8 cellular contexts compared by ENCODE assay signal in genomic region chrY:2935606-2936521, GRCh38. TPM values are rescaled to one million over a fixed set of nuclear protein-coding genes. Genes with fewer than 3 reads are reported as not detected.
DNase-seq lines count a peak whose midpoint lies in the region; ATAC-seq and TF ChIP-seq lines count a peak whose summit lies in the region.

No MANE protein-coding gene starts in this region.

- H3K4me1 ChIP-seq in left ventricle myocardium inferior: peaks cover 36% of the 10 kb centered on the region

- TF ChIP-seq CTCF in GM20000 (IDR thresholded peaks at IDR 0.05; ENCODE audit: extremely low read depth, missing control alignments): peak; percentile 62
- peak; percentile 79 for TF ChIP-seq CTCF in left ventricle myocardium inferior (IDR thresholded peaks at IDR 0.05; ENCODE audit: borderline replicate concordance)

- no peak for ATAC-seq in HG03095 (IDR thresholded peaks at IDR 0.05; ENCODE audit: unreplicated experiment)
- no peak for ATAC-seq in GM19351 (IDR thresholded peaks at IDR 0.05; ENCODE audit: unreplicated experiment)
- ATAC-seq in GM21786 (IDR thresholded peaks at IDR 0.05; ENCODE audit: unreplicated experiment): no peak

- no peaks in the 10 kb centered on the region for H3K27me3 ChIP-seq in left ventricle myocardium inferior (ENCODE audit: low read depth)

- DNase-seq in GM20000 (ENCODE audit: low spot score) (peak; percentile 77), LoVo (ENCODE audit: low spot score) (peak; percentile 90), activated T-cell treated with anti-CD3 and anti-CD28 coated beads for 48 hours (ENCODE audit: low read depth) (peak; percentile 79), left ventricle myocardium inferior (peak; percentile 88)
- peak; percentile 73 to 77 for DNase-seq in stimulated activated CD4-positive, alpha-beta T cell treated with anti-CD3 and anti-CD28 coated beads, Interleukin-4, amount 100 ng/mL, for 48 hours (ENCODE audit: low read depth in 2 of 2)

- peak overlapping the region; percentile 77 for H3K4me3 ChIP-seq in left ventricle myocardium inferior

- H3K27ac ChIP-seq in left ventricle myocardium inferior (replicated peaks): peak overlapping the region; percentile 99

- no peaks in the 10 kb centered on the region for H3K9me3 ChIP-seq in left ventricle myocardium inferior (replicated peaks)

- no peaks in the 10 kb centered on the region for H3K36me3 ChIP-seq in left ventricle myocardium inferior

- intact Hi-C loops in left ventricle myocardium inferior (cut with micrococcal nuclease): no loop called here

RNA-seq across cellular contexts. Expression of gene ZFY, which starts 0.7 kb away (rescaled TPM):
- total RNA-seq in left ventricle myocardium inferior: 10.7 TPM
